Comparison of ENCODE assay signal across 8 cellular contexts in genomic region chr11:128039140-128040021, GRCh38.
DNase-seq lines count a peak whose midpoint lies in the region; ATAC-seq and FAIRE-seq lines count a peak whose summit lies in the region.

No MANE protein-coding gene starts in this region.

- no peak for FAIRE-seq in frontal cortex (lab: Jason Lieb, UNC)

- H3K4me3 Mint-ChIP-seq in immature natural killer cell: peak overlapping the region; percentile 70 to 79 (median 78)

- no peaks in the 10 kb centered on the region for H3K9me3 Mint-ChIP-seq in immature natural killer cell

- peaks cover 29 to 51% of the 10 kb centered on the region in 2 donors for H3K4me1 Mint-ChIP-seq in immature natural killer cell

- peak overlapping the region; percentile 87 to 98 (median 95) for H3K27ac Mint-ChIP-seq in immature natural killer cell

- no peaks in the 10 kb centered on the region for H3K36me3 Mint-ChIP-seq in immature natural killer cell

- ATAC-seq in GM18907 (IDR thresholded peaks at IDR 0.05; ENCODE audit: unreplicated experiment) (peak; percentile 98), HG03060 (IDR thresholded peaks at IDR 0.05; ENCODE audit: low read depth, unreplicated experiment) (peak; percentile 94)

- DNase-seq in RPMI7951 (ENCODE audit: low read depth) (peak; percentile 98), immature natural killer cell (peak; percentile 87 to 90 (median 89)), putamen (ENCODE audit: low spot score) (no peak), frontal cortex (ENCODE audit: low spot score in 2 of 2) (no peak)
- peak; percentile 59 for DNase-seq in activated T-helper 9 cell treated with anti-CD3 and anti-CD28 coated beads, Interleukin-2, amount 50 U/mL, for 16 hours (ENCODE audit: low read depth)
- DNase-seq in stimulated activated CD8-positive, alpha-beta memory T cell treated with anti-CD3 and anti-CD28 coated beads, Interleukin-4, amount 100 ng/mL, for 1 hour (ENCODE audit: low read depth in 2 of 2, low spot score in 1 of 2): peak; percentile 42

- H3K27me3 Mint-ChIP-seq in immature natural killer cell (ENCODE audit: low read depth in 3 of 3): peaks cover 4 to 12% (median 9%) of the 10 kb centered on the region in 3 donors

Comparison
In these comparisons a context has a peak if more than half of its experiments do, and no peak if none do; other contexts are left out.
1. DNase-seq: peak in RPMI7951 (single experiment), activated T-helper 9 cell treated with anti-CD3 and anti-CD28 coated beads, Interleukin-2, amount 50 U/mL, for 16 hours (single experiment), immature natural killer cell (3 of 3) and stimulated activated CD8-positive, alpha-beta memory T cell treated with anti-CD3 and anti-CD28 coated beads, Interleukin-4, amount 100 ng/mL, for 1 hour (2 of 2); none in putamen (single experiment) and frontal cortex (0 of 2).